20 cellular contexts compared by ENCODE assay signal in the genomic region with DNA sequence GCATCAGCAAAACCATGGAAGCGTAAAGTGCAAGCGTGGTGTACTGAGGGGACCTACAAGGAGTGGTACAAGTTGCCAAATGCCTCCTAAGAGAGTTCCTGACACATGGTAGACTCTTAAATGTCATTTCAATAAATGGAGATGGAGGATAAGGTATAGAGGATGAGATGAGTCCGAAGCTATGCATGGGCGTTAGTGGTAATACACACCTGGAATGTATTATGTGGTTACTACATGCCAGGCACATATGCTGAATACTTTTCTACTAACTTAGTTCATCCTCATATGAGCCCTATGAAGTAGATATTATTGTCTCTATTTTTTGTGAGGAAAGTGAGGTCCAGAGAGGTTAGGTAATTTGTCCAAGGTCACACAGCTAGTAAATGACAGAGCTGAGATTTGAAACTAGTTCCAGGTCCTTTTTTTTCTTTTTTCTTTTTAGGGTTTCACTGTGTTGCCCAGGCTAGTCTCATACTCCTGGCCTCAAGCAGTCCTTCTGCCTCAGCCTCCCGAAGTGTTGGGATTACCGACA.
"Had no signal": no experiment of that assay in that cellular context is flagged by ENCODE, and none has a peak within 500 bp of the region (broad histone marks: within the 10 kb centered on the region; RNA-seq: fewer than 3 reads in every experiment).

No MANE protein-coding gene starts in this region.

- H3K9ac ChIP-seq: neural progenitor cell had no signal

- H3K4me2 ChIP-seq: neural progenitor cell had no signal

- H3K9me3 Mint-ChIP-seq: activated CD4-positive, alpha-beta T cell treated with anti-CD3 and anti-CD28 coated beads, Interleukin-2, amount 10 ng/mL, durations not matched to agents 24 days and 14 days; brain; central memory CD8-positive, alpha-beta T cell; effector memory CD8-positive, alpha-beta T cell; mesothelial cell of epicardium; neural progenitor cell; WTC11 had no signal

- ATAC-seq: activated CD8-positive, alpha-beta T cell treated with anti-CD3 and anti-CD28 coated beads, Interleukin-2, amount 10 ng/mL, durations not matched to agents 7 days and 5 days; effector memory CD8-positive, alpha-beta T cell; foreskin keratinocyte; stimulated activated naive CD8-positive, alpha-beta T cell treated with anti-CD3 and anti-CD28 coated beads, Interleukin-15, Interleukin-2, amounts not matched to agents 100 U/mL and 50 U/mL, for 24 hours had no signal

- H3K36me3 Mint-ChIP-seq: brain, mesothelial cell of epicardium, neural progenitor cell, WTC11 had no signal

- H3K27me3 Mint-ChIP-seq: activated CD4-positive, alpha-beta T cell treated with anti-CD3 and anti-CD28 coated beads, Interleukin-2, amount 10 ng/mL, durations not matched to agents 24 days and 14 days; activated naive CD8-positive, alpha-beta T cell; brain; central memory CD8-positive, alpha-beta T cell; effector memory CD8-positive, alpha-beta T cell had no signal

- H3K9me3 ChIP-seq: ovary, suprapubic skin had no signal

- H3K36me3 ChIP-seq: neural progenitor cell, ovary, suprapubic skin had no signal

- H2AFZ ChIP-seq: neural progenitor cell had no signal

- H3K27me3 ChIP-seq: neural progenitor cell, ovary, suprapubic skin had no signal

- H3K27ac Mint-ChIP-seq: activated CD4-positive, alpha-beta T cell treated with anti-CD3 and anti-CD28 coated beads, Interleukin-2, amount 10 ng/mL, durations not matched to agents 24 days and 14 days; activated CD8-positive, alpha-beta T cell treated with anti-CD3 and anti-CD28 coated beads, Interleukin-2, amount 10 ng/mL, durations not matched to agents 7 days and 5 days; brain; mesothelial cell of epicardium; neural progenitor cell; WTC11 had no signal

- H3K4me3 Mint-ChIP-seq: activated CD4-positive, alpha-beta T cell treated with anti-CD3 and anti-CD28 coated beads, Interleukin-2, amount 10 ng/mL, durations not matched to agents 24 days and 14 days; activated CD8-positive, alpha-beta T cell treated with anti-CD3 and anti-CD28 coated beads, Interleukin-2, amount 10 ng/mL, durations not matched to agents 7 days and 5 days; activated naive CD8-positive, alpha-beta T cell; brain; central memory CD8-positive, alpha-beta T cell; effector memory CD8-positive, alpha-beta T cell; mesothelial cell of epicardium; neural progenitor cell; WTC11 had no signal

- DNase-seq: activated CD4-positive, alpha-beta T cell treated with anti-CD3 and anti-CD28 coated beads, Interleukin-2, amount 10 ng/mL, durations not matched to agents 24 days and 14 days; activated CD8-positive, alpha-beta memory T cell treated with anti-CD3 and anti-CD28 coated beads, Interleukin-2, amount 50 U/mL, for 4 hours; activated CD8-positive, alpha-beta T cell treated with anti-CD3 and anti-CD28 coated beads, Interleukin-2, amount 10 ng/mL, durations not matched to agents 7 days and 5 days; activated T-cell treated with anti-CD3 and anti-CD28 coated beads, Interleukin-2, amount 50 U/mL, for 48 hours; amniotic stem cell; effector memory CD8-positive, alpha-beta T cell; foreskin keratinocyte; ovary; stimulated activated CD4-positive, alpha-beta T cell treated with anti-CD3 and anti-CD28 coated beads, Interleukin-4, amount 100 ng/mL, for 4 hours; stimulated activated CD8-positive, alpha-beta memory T cell treated with anti-CD3 and anti-CD28 coated beads, Interleukin-4, amount 100 ng/mL, for 48 hours; stimulated activated naive CD8-positive, alpha-beta T cell treated with anti-CD3 and anti-CD28 coated beads, Interleukin-15, Interleukin-2, amounts not matched to agents 100 U/mL and 50 U/mL, for 24 hours; T-helper 2 cell had no signal

- H3K4me3 ChIP-seq: neural progenitor cell, ovary, skin epidermis, suprapubic skin had no signal

- H3K27ac ChIP-seq: foreskin keratinocyte, neural progenitor cell, skin epidermis, suprapubic skin had no signal

- H3K4me1 ChIP-seq: foreskin keratinocyte had no signal
